In genomic region chr12:55707841-55708694, GRCh38 we compare ENCODE assay signal across 1 cellular context.
TF ChIP-seq lines count a peak whose summit lies in the region.

A gene with protein sequence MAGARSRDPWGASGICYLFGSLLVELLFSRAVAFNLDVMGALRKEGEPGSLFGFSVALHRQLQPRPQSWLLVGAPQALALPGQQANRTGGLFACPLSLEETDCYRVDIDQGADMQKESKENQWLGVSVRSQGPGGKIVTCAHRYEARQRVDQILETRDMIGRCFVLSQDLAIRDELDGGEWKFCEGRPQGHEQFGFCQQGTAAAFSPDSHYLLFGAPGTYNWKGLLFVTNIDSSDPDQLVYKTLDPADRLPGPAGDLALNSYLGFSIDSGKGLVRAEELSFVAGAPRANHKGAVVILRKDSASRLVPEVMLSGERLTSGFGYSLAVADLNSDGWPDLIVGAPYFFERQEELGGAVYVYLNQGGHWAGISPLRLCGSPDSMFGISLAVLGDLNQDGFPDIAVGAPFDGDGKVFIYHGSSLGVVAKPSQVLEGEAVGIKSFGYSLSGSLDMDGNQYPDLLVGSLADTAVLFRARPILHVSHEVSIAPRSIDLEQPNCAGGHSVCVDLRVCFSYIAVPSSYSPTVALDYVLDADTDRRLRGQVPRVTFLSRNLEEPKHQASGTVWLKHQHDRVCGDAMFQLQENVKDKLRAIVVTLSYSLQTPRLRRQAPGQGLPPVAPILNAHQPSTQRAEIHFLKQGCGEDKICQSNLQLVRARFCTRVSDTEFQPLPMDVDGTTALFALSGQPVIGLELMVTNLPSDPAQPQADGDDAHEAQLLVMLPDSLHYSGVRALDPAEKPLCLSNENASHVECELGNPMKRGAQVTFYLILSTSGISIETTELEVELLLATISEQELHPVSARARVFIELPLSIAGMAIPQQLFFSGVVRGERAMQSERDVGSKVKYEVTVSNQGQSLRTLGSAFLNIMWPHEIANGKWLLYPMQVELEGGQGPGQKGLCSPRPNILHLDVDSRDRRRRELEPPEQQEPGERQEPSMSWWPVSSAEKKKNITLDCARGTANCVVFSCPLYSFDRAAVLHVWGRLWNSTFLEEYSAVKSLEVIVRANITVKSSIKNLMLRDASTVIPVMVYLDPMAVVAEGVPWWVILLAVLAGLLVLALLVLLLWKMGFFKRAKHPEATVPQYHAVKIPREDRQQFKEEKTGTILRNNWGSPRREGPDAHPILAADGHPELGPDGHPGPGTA (minus strand): TSS chr12:55707904. CDS start chr12:55707682, 222 bp downstream.

TF ChIP-seq in HEK293T, 16 proteins besides CTCF, POLR2A, EP300 and RAD21 (continued from another document):
- TF ChIP-seq LEF1 (IDR thresholded peaks at IDR 0.05; ENCODE audit: borderline replicate concordance) (no peak), ELF4 (IDR thresholded peaks at IDR 0.05) (no peak), SP1 (IDR thresholded peaks at IDR 0.05) (no peak), CTBP1 (IDR thresholded peaks at IDR 0.05; ENCODE audit: borderline replicate concordance) (no peak), ARNT (IDR thresholded peaks at IDR 0.05) (no peak), FOXK2 (IDR thresholded peaks at IDR 0.05) (no peak), ZNF384 (IDR thresholded peaks at IDR 0.05) (no peak), SUZ12 (IDR thresholded peaks at IDR 0.05) (no peak), TARDBP (IDR thresholded peaks at IDR 0.05) (no peak), NFRKB (IDR thresholded peaks at IDR 0.05) (no peak), HDGF (IDR thresholded peaks at IDR 0.05; ENCODE audit: borderline replicate concordance) (no peak), FOXM1 (IDR thresholded peaks at IDR 0.05; ENCODE audit: borderline replicate concordance) (no peak), BHLHE40 (IDR thresholded peaks at IDR 0.05; ENCODE audit: borderline replicate concordance) (no peak), L3MBTL2 (conservative IDR thresholded peaks at IDR 0.05) (no peak)
- TF ChIP-seq, protein P1, sequence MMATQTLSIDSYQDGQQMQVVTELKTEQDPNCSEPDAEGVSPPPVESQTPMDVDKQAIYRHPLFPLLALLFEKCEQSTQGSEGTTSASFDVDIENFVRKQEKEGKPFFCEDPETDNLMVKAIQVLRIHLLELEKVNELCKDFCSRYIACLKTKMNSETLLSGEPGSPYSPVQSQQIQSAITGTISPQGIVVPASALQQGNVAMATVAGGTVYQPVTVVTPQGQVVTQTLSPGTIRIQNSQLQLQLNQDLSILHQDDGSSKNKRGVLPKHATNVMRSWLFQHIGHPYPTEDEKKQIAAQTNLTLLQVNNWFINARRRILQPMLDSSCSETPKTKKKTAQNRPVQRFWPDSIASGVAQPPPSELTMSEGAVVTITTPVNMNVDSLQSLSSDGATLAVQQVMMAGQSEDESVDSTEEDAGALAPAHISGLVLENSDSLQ (IDR thresholded peaks at IDR 0.05), result no peak; the same call in 1 of the 2 replicates
